11 cellular contexts compared by ENCODE assay signal in the genomic region with DNA sequence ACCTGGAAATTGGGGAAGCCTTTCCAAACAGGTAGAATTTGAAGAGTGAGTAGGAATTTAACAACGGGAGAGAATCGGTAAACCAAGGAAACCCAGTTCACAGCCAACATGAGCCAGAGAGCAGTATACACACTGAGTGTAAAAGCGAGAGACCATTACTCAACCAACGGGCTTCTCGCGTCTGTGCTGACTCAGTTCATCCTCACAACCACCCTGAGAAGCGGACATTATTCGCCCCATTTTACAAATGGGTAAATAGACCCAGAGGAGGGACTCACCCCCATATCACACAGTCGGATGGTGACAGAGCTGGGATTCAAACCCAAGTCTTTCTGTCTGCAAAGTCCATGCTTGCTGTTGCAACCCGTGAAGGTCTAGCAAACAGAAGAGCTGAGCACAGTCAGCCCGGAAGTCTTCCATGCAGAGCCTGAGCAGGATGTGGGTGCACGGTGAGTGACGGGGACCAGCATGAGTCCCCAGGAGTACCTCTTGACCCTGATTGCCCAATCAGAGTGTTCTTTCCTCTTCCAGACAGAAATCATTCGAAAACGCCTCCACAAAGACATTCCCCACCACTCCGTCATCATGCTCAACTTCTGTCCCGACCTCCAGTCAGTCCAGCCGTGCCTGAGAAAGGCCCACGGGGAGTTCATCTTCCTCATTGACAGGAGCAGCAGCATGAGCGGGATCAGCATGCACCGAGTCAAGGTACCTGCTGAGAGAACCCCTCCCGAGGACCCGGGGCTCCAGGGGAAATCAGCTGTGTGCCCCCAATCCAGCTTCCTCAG. TPM values are rescaled to one million over a fixed set of nuclear protein-coding genes. Genes with fewer than 3 reads are reported as not detected.
DNase-seq lines count a peak whose midpoint lies in the region; ATAC-seq, FAIRE-seq and TF ChIP-seq lines count a peak whose summit lies in the region.
"Had no signal": no experiment of that assay in that cellular context is flagged by ENCODE, and none has a peak within 500 bp of the region (broad histone marks: within the 10 kb centered on the region; RNA-seq: fewer than 3 reads in every experiment).

No MANE protein-coding gene starts in this region.

- no peak for FAIRE-seq in urothelium cell line (lab: Jason Lieb, UNC)

- TF ChIP-seq EP300 in gastroesophageal sphincter (IDR thresholded peaks at IDR 0.05), result no peak

- H3K4me1 ChIP-seq in gastroesophageal sphincter, result peaks cover 0 to 34% (median 7%) of the 10 kb centered on the region in 3 donors

- peaks cover 44% of the 10 kb centered on the region for H3K27me3 ChIP-seq in gastroesophageal sphincter

- H3K4me1 Mint-ChIP-seq in activated T-helper 17 cell treated with anti-CD3 and anti-CD28 coated beads, Interleukin-2, amount 50 U/mL, for 72 hours, result peaks cover 20% of the 10 kb centered on the region
- H3K4me1 Mint-ChIP-seq in memory B cell, result peaks cover 25% of the 10 kb centered on the region

- H3K4me3 ChIP-seq in gastroesophageal sphincter, result no peak overlapping the region

- WGBS in gastroesophageal sphincter (ENCODE audit: low coverage in 1 of 2), 2 donors, result 82 to 93% methylated on average over 11 to 13 of the region's 23 CpGs

- H3K9me3 ChIP-seq in gastroesophageal sphincter, result no peaks in the 10 kb centered on the region

- ATAC-seq in activated T-helper 17 cell treated with anti-CD3 and anti-CD28 coated beads, Interleukin-2, amount 50 U/mL, for 72 hours (replicated peaks), result peak; percentile 87
- ATAC-seq in memory B cell (ENCODE audit: low read depth) (no peak), HG03025 (IDR thresholded peaks at IDR 0.05; ENCODE audit: low FRiP score, unreplicated experiment) (no peak), gastroesophageal sphincter (no peak)

- H3K9me3 Mint-ChIP-seq in activated T-helper 17 cell treated with anti-CD3 and anti-CD28 coated beads, Interleukin-2, amount 50 U/mL, for 72 hours, result no peaks in the 10 kb centered on the region
- no peaks in the 10 kb centered on the region for H3K9me3 Mint-ChIP-seq in memory B cell
- H3K9me3 Mint-ChIP-seq: IgD-negative memory B cell had no signal

- no peaks in the 10 kb centered on the region for H3K36me3 Mint-ChIP-seq in activated T-helper 17 cell treated with anti-CD3 and anti-CD28 coated beads, Interleukin-2, amount 50 U/mL, for 72 hours (ENCODE audit: low read depth)
- H3K36me3 Mint-ChIP-seq in memory B cell, result no peaks in the 10 kb centered on the region
- H3K36me3 Mint-ChIP-seq: IgD-negative memory B cell had no signal

- TF ChIP-seq POLR2A in gastroesophageal sphincter (IDR thresholded peaks at IDR 0.05), result no peak

- H3K36me3 ChIP-seq in gastroesophageal sphincter, result no peaks in the 10 kb centered on the region

- DNase-seq in activated T-cell treated with anti-CD3 and anti-CD28 coated beads for 1 hour (ENCODE audit: low read depth) (peak; percentile 19), activated T-cell treated with anti-CD3 and anti-CD28 coated beads for 4 hours (no peak), memory B cell (ENCODE audit: low spot score in 2 of 2) (no peak), urothelium cell line (ENCODE audit: low spot score) (peak; percentile 41), NCI-H446 treated with DMSO at 0.1 percent for 48 hours (lab: John Stamatoyannopoulos, UW) (no peak)
- DNase-seq: ACHN, NCI-H524 had no signal

- H3K4me3 Mint-ChIP-seq in activated T-helper 17 cell treated with anti-CD3 and anti-CD28 coated beads, Interleukin-2, amount 50 U/mL, for 72 hours, result peak overlapping the region; percentile 74
- H3K4me3 Mint-ChIP-seq in memory B cell, result no peak overlapping the region

- no peak overlapping the region for H3K27ac ChIP-seq in gastroesophageal sphincter

- TF ChIP-seq CTCF in gastroesophageal sphincter (IDR thresholded peaks at IDR 0.05), result no peak

- peak overlapping the region; percentile 40 for H3K27ac Mint-ChIP-seq in activated T-helper 17 cell treated with anti-CD3 and anti-CD28 coated beads, Interleukin-2, amount 50 U/mL, for 72 hours
- peak overlapping the region; percentile 15 for H3K27ac Mint-ChIP-seq in memory B cell
- H3K27ac Mint-ChIP-seq: IgD-negative memory B cell had no signal

- H3K27me3 Mint-ChIP-seq in activated T-helper 17 cell treated with anti-CD3 and anti-CD28 coated beads, Interleukin-2, amount 50 U/mL, for 72 hours, result peaks cover 18% of the 10 kb centered on the region
- H3K27me3 Mint-ChIP-seq in memory B cell, result peaks cover 18% of the 10 kb centered on the region

RNA-seq across cellular contexts. Expression of gene VWA5B1, which starts 32.3 kb away (rescaled TPM):
- under 1 TPM in 1 of 2 donors, not detected in 1; 0.05 TPM for total RNA-seq in activated T-helper 17 cell treated with anti-CD3 and anti-CD28 coated beads, Interleukin-2, amount 50 U/mL, for 72 hours
- under 1 TPM in 1 of 4 donors, not detected in 3; 0.12 TPM for total RNA-seq in gastroesophageal sphincter

Comparison
In these comparisons a context has a peak if more than half of its experiments do, and no peak if none do; other contexts are left out.
1. DNase-seq: peak in activated T-cell treated with anti-CD3 and anti-CD28 coated beads for 1 hour (single experiment) and urothelium cell line (single experiment); none in activated T-cell treated with anti-CD3 and anti-CD28 coated beads for 4 hours (single experiment), memory B cell (0 of 2) and NCI-H446 treated with DMSO at 0.1 percent for 48 hours (single experiment).